Comparison of ENCODE assay signal across 17 cellular contexts in the genomic region with DNA sequence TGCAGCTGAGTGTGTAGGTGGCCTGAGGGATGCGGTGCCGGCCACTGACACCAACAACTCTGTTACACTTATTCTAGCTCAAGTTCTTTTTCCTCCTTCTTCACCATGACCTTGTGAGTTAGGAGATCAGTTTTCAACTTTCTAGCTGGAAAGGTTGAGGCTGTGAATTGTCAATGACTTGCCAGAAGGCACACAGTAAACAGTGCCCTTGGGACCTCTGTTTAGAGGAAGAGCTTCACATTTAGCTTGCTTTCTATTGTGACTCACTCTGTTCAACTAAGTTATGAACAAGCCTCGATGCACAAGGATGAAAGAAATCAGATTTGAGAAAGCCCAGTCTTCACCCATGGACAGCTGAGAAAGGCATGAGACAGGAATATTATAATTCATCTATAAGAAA.
DNase-seq lines count a peak whose midpoint lies in the region; ATAC-seq and TF ChIP-seq lines count a peak whose summit lies in the region.
"Had no signal": no experiment of that assay in that cellular context is flagged by ENCODE, and none has a peak within 500 bp of the region (broad histone marks: within the 10 kb centered on the region; RNA-seq: fewer than 3 reads in every experiment).

No MANE protein-coding gene starts in this region.

- TF ChIP-seq EP300 in esophagus muscularis mucosa (IDR thresholded peaks at IDR 0.05) = no peak

- TF ChIP-seq POLR2A in esophagus muscularis mucosa (IDR thresholded peaks at IDR 0.05; ENCODE audit: low read depth) = no peak

- H3K4me1 ChIP-seq in left ventricle myocardium inferior (no peaks in the 10 kb centered on the region), parathyroid adenoma (peaks cover 39% of the 10 kb centered on the region), esophagus muscularis mucosa (no peaks in the 10 kb centered on the region)
- H3K4me1 ChIP-seq: A549 had no signal

- H3K4me2 ChIP-seq in parathyroid adenoma (ENCODE audit: low read length) = peak overlapping the region; percentile 13
- H3K4me2 ChIP-seq: A549 had no signal

- no peaks in the 10 kb centered on the region for H3K9me3 ChIP-seq in left ventricle myocardium inferior (replicated peaks)
- no peaks in the 10 kb centered on the region for H3K9me3 ChIP-seq in parathyroid adenoma (ENCODE audit: control insufficient read depth, low read length)
- H3K9me3 ChIP-seq in esophagus muscularis mucosa = no peaks in the 10 kb centered on the region
- H3K9me3 ChIP-seq: A549 had no signal

- H3K27me3 ChIP-seq in left ventricle myocardium inferior (ENCODE audit: low read depth) (peaks cover 24% of the 10 kb centered on the region), parathyroid adenoma (ENCODE audit: control insufficient read depth, insufficient read depth, low read length) (no peaks in the 10 kb centered on the region), esophagus muscularis mucosa (no peaks in the 10 kb centered on the region)

- intact Hi-C loops in left ventricle myocardium superior (cut with micrococcal nuclease) (no loop called here), left ventricle myocardium inferior (cut with micrococcal nuclease) (no loop called here), left colon (cut with DNase I, micrococcal nuclease) (no loop called here), esophagus muscularis mucosa (cut with DNase I) (no loop called here)

- H3K4me3 ChIP-seq in left ventricle myocardium inferior = no peak overlapping the region
- H3K4me3 ChIP-seq in parathyroid adenoma (ENCODE audit: low read depth, low read length) = no peak overlapping the region
- no peak overlapping the region for H3K4me3 ChIP-seq in esophagus muscularis mucosa
- H3K4me3 ChIP-seq: A549 had no signal

- DNase-seq in left ventricle myocardium superior = no peak
- DNase-seq in left ventricle myocardium inferior = no peak
- DNase-seq in SK-MEL-5 (ENCODE audit: low read depth, low spot score) = peak; percentile 87
- DNase-seq in left colon = no peak
- no peak for DNase-seq in esophagus muscularis mucosa (ENCODE audit: extremely low spot score)
- DNase-seq in globus pallidus (ENCODE audit: low spot score) = no peak
- DNase-seq: CD4-positive, CD25-positive, alpha-beta regulatory T cell; DMS79; GOT3; KBM-7; NCI-H1436; NCI-H2029; NCI-H510A treated with DMSO at 0.1 percent for 48 hours; Right ventricle myocardium superior had no signal

- 57% methylated on average over 3 of the region's 3 CpGs for WGBS in esophagus muscularis mucosa

- H2AFZ ChIP-seq in parathyroid adenoma = peak overlapping the region; percentile 62

- no peak overlapping the region for H3K9ac ChIP-seq in parathyroid adenoma

- ATAC-seq in left ventricle myocardium superior (peak; percentile 23), left colon (no peak)
- ATAC-seq: A549, SK-N-SH treated with all-trans-retinoic acid at 6 μM for 48 hours had no signal

- in situ Hi-C loops in SK-MEL-5 (cut with HindIII; ENCODE audit: low pct_unique_long_range_greater_than_20kb, low sequenced_read_pairs) = no loop called here

- H3K36me3 ChIP-seq in left ventricle myocardium inferior = no peaks in the 10 kb centered on the region
- no peaks in the 10 kb centered on the region for H3K36me3 ChIP-seq in parathyroid adenoma (ENCODE audit: control insufficient read depth, insufficient read depth, low read length)
- no peaks in the 10 kb centered on the region for H3K36me3 ChIP-seq in esophagus muscularis mucosa

- no peak overlapping the region for H3K27ac ChIP-seq in left ventricle myocardium inferior (replicated peaks)
- H3K27ac ChIP-seq in parathyroid adenoma = peak overlapping the region; percentile 80
- H3K27ac ChIP-seq in esophagus muscularis mucosa (replicated peaks in 1 of 4) = no peak overlapping the region
- H3K27ac ChIP-seq: A549 had no signal

- TF ChIP-seq CTCF in left ventricle myocardium inferior (IDR thresholded peaks at IDR 0.05; ENCODE audit: borderline replicate concordance) (no peak), parathyroid adenoma (IDR thresholded peaks at IDR 0.05) (no peak), esophagus muscularis mucosa (IDR thresholded peaks at IDR 0.05) (no peak)

- H3K79me2 ChIP-seq in parathyroid adenoma = no peaks in the 10 kb centered on the region
